ENCODE assay signal across 19 cellular contexts in the genomic region with DNA sequence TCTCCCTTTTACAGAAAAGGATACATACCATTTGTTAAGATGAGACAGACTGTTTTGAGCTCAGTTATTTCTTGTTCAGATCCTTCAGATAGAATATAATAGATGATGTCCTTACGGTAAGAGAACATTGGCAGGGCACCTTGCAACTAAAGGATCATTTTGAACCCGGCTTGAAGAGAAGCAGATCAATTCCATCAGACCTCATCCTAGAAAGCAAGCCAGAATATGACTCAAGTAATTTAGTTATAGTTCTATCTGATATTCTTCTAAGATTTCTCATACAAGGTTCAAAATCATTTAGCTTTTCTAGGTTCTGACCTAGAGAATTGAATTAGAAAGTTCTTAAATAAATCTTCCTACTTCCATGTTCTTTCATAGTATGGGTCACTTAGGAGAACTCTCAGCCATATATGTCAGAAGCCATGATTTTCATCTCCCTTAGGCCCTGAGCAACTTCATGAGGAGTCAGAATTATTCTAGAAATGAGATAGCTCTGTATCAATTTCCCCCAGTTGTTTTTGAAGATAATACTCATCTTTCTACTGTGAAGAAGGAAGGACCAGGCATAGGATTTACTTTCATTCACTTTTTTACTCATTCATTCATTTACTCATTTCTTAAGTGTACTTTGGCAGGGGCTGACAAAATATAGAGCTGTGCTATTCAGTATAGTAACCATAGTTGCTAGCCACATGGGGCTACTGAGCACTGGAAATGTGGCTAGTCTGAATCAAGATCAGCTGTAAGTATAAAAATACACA. TPM values are rescaled to one million over a fixed set of nuclear protein-coding genes. Genes with fewer than 3 reads are reported as not detected.
DNase-seq lines count a peak whose midpoint lies in the region; ATAC-seq and TF ChIP-seq lines count a peak whose summit lies in the region.
"Had no signal": no experiment of that assay in that cellular context is flagged by ENCODE, and none has a peak within 500 bp of the region (broad histone marks: within the 10 kb centered on the region; RNA-seq: fewer than 3 reads in every experiment).

No MANE protein-coding gene starts in this region.

- peaks cover 44% of the 10 kb centered on the region for H3K4me1 Mint-ChIP-seq in activated naive CD8-positive, alpha-beta T cell treated with anti-CD3 and anti-CD28 coated beads for 36 hours
- H3K4me1 Mint-ChIP-seq in stimulated activated naive CD8-positive, alpha-beta T cell treated with anti-CD3 and anti-CD28 coated beads, Interleukin-15, Interleukin-2, amounts not matched to agents 100 ng/mL and 50 ng/mL, for 24 hours (ENCODE audit: low read depth), result peaks cover 63% of the 10 kb centered on the region
- peaks cover 10% of the 10 kb centered on the region for H3K4me1 Mint-ChIP-seq in nephron progenitor cell

- H3K4me1 ChIP-seq in hepatocyte (ENCODE audit: insufficient read depth), result no peaks in the 10 kb centered on the region

- no peaks in the 10 kb centered on the region for H3K9me2 ChIP-seq in hepatocyte (replicated peaks; ENCODE audit: insufficient read depth)

- H4K20me1 ChIP-seq in hepatocyte (ENCODE audit: insufficient read depth, poor library complexity, severe bottlenecking), result no peaks in the 10 kb centered on the region

- ATAC-seq in activated naive CD4-positive, alpha-beta T cell treated with anti-CD3 and anti-CD28 coated beads, Interleukin-2, amount 50 U/mL, for 72 hours, result peak; percentile 94 to 96
- ATAC-seq in GM21526 (IDR thresholded peaks at IDR 0.05; ENCODE audit: low FRiP score, unreplicated experiment), result no peak
- ATAC-seq: lower lobe of right lung; stimulated activated memory B cell treated with anti-CD40 and anti-IgM and Interleukin-4, amounts not matched to agents 10 μg/mL and 1 μg/mL and 100 μg/mL, for 72 hours had no signal

- H3K27ac ChIP-seq in KOPT-K1 (ENCODE audit: low read depth, low read length, poor library complexity, severe bottlenecking) (peak overlapping the region; percentile 94), hepatocyte (no peak overlapping the region)
- H3K27ac ChIP-seq: lower lobe of right lung, tibial artery had no signal

- no peak overlapping the region for H3K4me3 ChIP-seq in hepatocyte
- H3K4me3 ChIP-seq: lower lobe of right lung, tibial artery had no signal

- no peak overlapping the region for H3K4me3 Mint-ChIP-seq in activated naive CD8-positive, alpha-beta T cell treated with anti-CD3 and anti-CD28 coated beads for 36 hours
- H3K4me3 Mint-ChIP-seq in stimulated activated naive CD8-positive, alpha-beta T cell treated with anti-CD3 and anti-CD28 coated beads, Interleukin-15, Interleukin-2, amounts not matched to agents 100 ng/mL and 50 ng/mL, for 24 hours, result no peak overlapping the region
- H3K4me3 Mint-ChIP-seq in nephron progenitor cell, result no peak overlapping the region
- H3K4me3 Mint-ChIP-seq: stimulated activated memory B cell treated with anti-CD40 and anti-IgM and Interleukin-4, amounts not matched to agents 10 μg/mL and 1 μg/mL and 100 μg/mL, for 72 hours had no signal

- no peaks in the 10 kb centered on the region for H3K27me3 Mint-ChIP-seq in activated naive CD8-positive, alpha-beta T cell treated with anti-CD3 and anti-CD28 coated beads for 36 hours
- no peaks in the 10 kb centered on the region for H3K27me3 Mint-ChIP-seq in stimulated activated naive CD8-positive, alpha-beta T cell treated with anti-CD3 and anti-CD28 coated beads, Interleukin-15, Interleukin-2, amounts not matched to agents 100 ng/mL and 50 ng/mL, for 24 hours
- H3K27me3 Mint-ChIP-seq in nephron progenitor cell (ENCODE audit: low read depth, poor library complexity), result no peaks in the 10 kb centered on the region
- H3K27me3 Mint-ChIP-seq: stimulated activated memory B cell treated with anti-CD40 and anti-IgM and Interleukin-4, amounts not matched to agents 10 μg/mL and 1 μg/mL and 100 μg/mL, for 72 hours had no signal

- peaks cover 87% of the 10 kb centered on the region for H3K36me3 ChIP-seq in KOPT-K1 (ENCODE audit: insufficient read depth, low read length)
- H3K36me3 ChIP-seq in hepatocyte (replicated peaks; ENCODE audit: insufficient read depth, low read depth), result no peaks in the 10 kb centered on the region

- H3K79me2 ChIP-seq in hepatocyte, result no peaks in the 10 kb centered on the region

- no peaks in the 10 kb centered on the region for H3K9me3 Mint-ChIP-seq in activated naive CD4-positive, alpha-beta T cell treated with anti-CD3 and anti-CD28 coated beads, Interleukin-2, amount 50 U/mL, for 72 hours
- H3K9me3 Mint-ChIP-seq in activated naive CD8-positive, alpha-beta T cell treated with anti-CD3 and anti-CD28 coated beads for 36 hours, result no peaks in the 10 kb centered on the region
- no peaks in the 10 kb centered on the region for H3K9me3 Mint-ChIP-seq in stimulated activated naive CD8-positive, alpha-beta T cell treated with anti-CD3 and anti-CD28 coated beads, Interleukin-15, Interleukin-2, amounts not matched to agents 100 ng/mL and 50 ng/mL, for 24 hours
- no peaks in the 10 kb centered on the region for H3K9me3 Mint-ChIP-seq in nephron progenitor cell
- H3K9me3 Mint-ChIP-seq: stimulated activated memory B cell treated with anti-CD40 and anti-IgM and Interleukin-4, amounts not matched to agents 10 μg/mL and 1 μg/mL and 100 μg/mL, for 72 hours had no signal

- H3K4me2 ChIP-seq in hepatocyte, result no peak overlapping the region

- DNase-seq in activated naive CD4-positive, alpha-beta T cell treated with anti-CD3 and anti-CD28 coated beads, Interleukin-2, amount 50 U/mL, for 72 hours (ENCODE audit: low spot score in 2 of 2), result no peak
- DNase-seq in activated naive CD4-positive, alpha-beta T cell treated with anti-CD3 and anti-CD28 coated beads, Interleukin-2, amount 50 U/mL, for 16 hours, result no peak
- no peak for DNase-seq in activated naive CD8-positive, alpha-beta T cell treated with anti-CD3 and anti-CD28 coated beads for 36 hours
- DNase-seq in hepatocyte (ENCODE audit: low spot score) (no peak), nephron progenitor cell (no peak)
- DNase-seq: dermis blood vessel endothelial cell, islet precursor cell, lower lobe of right lung, NCI-H1105 treated with DMSO at 0.1 percent for 48 hours, NCI-H2107, NCI-H524, tibial artery had no signal

- 96% methylated on average over 2 of the region's 2 CpGs for WGBS in hepatocyte (ENCODE audit: low lambda C conversion rate, missing lambda C conversion rate)

- no peak overlapping the region for H2AFZ ChIP-seq in hepatocyte

- H3K27me3 ChIP-seq in hepatocyte, result no peaks in the 10 kb centered on the region
- H3K27me3 ChIP-seq: tibial artery had no signal

- peak overlapping the region; percentile 38 to 86 for H3K27ac Mint-ChIP-seq in activated naive CD4-positive, alpha-beta T cell treated with anti-CD3 and anti-CD28 coated beads, Interleukin-2, amount 50 U/mL, for 72 hours
- peak overlapping the region; percentile 12 for H3K27ac Mint-ChIP-seq in activated naive CD8-positive, alpha-beta T cell treated with anti-CD3 and anti-CD28 coated beads for 36 hours
- H3K27ac Mint-ChIP-seq in stimulated activated naive CD8-positive, alpha-beta T cell treated with anti-CD3 and anti-CD28 coated beads, Interleukin-15, Interleukin-2, amounts not matched to agents 100 ng/mL and 50 ng/mL, for 24 hours, result peak overlapping the region; percentile 77
- H3K27ac Mint-ChIP-seq in nephron progenitor cell, result no peak overlapping the region
- H3K27ac Mint-ChIP-seq: stimulated activated memory B cell treated with anti-CD40 and anti-IgM and Interleukin-4, amounts not matched to agents 10 μg/mL and 1 μg/mL and 100 μg/mL, for 72 hours had no signal

- no peak for TF ChIP-seq CTCF in hepatocyte (IDR thresholded peaks at IDR 0.05; ENCODE audit: poor library complexity)
- TF ChIP-seq CTCF in nephron progenitor cell (IDR thresholded peaks at IDR 0.05), result no peak

- no peaks in the 10 kb centered on the region for H3K9me3 ChIP-seq in KOPT-K1 (ENCODE audit: insufficient read depth, low read length, poor library complexity, severe bottlenecking)
- no peaks in the 10 kb centered on the region for H3K9me3 ChIP-seq in hepatocyte (ENCODE audit: low read depth)
- H3K9me3 ChIP-seq: lower lobe of right lung, tibial artery had no signal

- H3K36me3 Mint-ChIP-seq in activated naive CD4-positive, alpha-beta T cell treated with anti-CD3 and anti-CD28 coated beads, Interleukin-2, amount 50 U/mL, for 72 hours, result peaks cover 14 to 52% of the 10 kb centered on the region in 2 donors
- peaks cover 39% of the 10 kb centered on the region for H3K36me3 Mint-ChIP-seq in activated naive CD8-positive, alpha-beta T cell treated with anti-CD3 and anti-CD28 coated beads for 36 hours
- H3K36me3 Mint-ChIP-seq in stimulated activated naive CD8-positive, alpha-beta T cell treated with anti-CD3 and anti-CD28 coated beads, Interleukin-15, Interleukin-2, amounts not matched to agents 100 ng/mL and 50 ng/mL, for 24 hours (ENCODE audit: low read depth), result peaks cover 70% of the 10 kb centered on the region
- H3K36me3 Mint-ChIP-seq in nephron progenitor cell (ENCODE audit: low read depth), result peaks cover 48% of the 10 kb centered on the region

RNA-seq across cellular contexts. Expression of gene CMTM1, which starts 2.5 kb away (rescaled TPM):
- total RNA-seq in activated naive CD4-positive, alpha-beta T cell treated with anti-CD3 and anti-CD28 coated beads, Interleukin-2, amount 50 U/mL, for 72 hours, result 10 to 100 TPM; 13.0 to 13.1 TPM
- total RNA-seq in activated naive CD8-positive, alpha-beta T cell treated with anti-CD3 and anti-CD28 coated beads for 36 hours, result 1 to 10 TPM; 2.8 to 5.9 TPM
- 1.4 TPM in 1 of 2 replicates, not detected in the other for total RNA-seq in hepatocyte
- polyA plus RNA-seq in hepatocyte, result 1.8 and 2.9 TPM in 2 replicates

RNA-seq across cellular contexts. Expression of gene CKLF, which starts 11.4 kb away (rescaled TPM):
- total RNA-seq in activated naive CD4-positive, alpha-beta T cell treated with anti-CD3 and anti-CD28 coated beads, Interleukin-2, amount 50 U/mL, for 72 hours, result 100 to 1,000 TPM; 117 to 136 TPM
- total RNA-seq in activated naive CD8-positive, alpha-beta T cell treated with anti-CD3 and anti-CD28 coated beads for 36 hours, result 100 to 1,000 TPM in 1 of 2 experiments, 10 to 100 TPM in 1; 93.0 to 103 TPM
- total RNA-seq in hepatocyte, result 39.9 and 69.1 TPM in 2 replicates
- 50.7 and 53.5 TPM in 2 replicates for polyA plus RNA-seq in hepatocyte

RNA-seq across cellular contexts. Expression of gene TK2, which starts 13.8 kb away (rescaled TPM):
- 1 to 10 TPM; 2.7 to 9.1 TPM for total RNA-seq in activated naive CD4-positive, alpha-beta T cell treated with anti-CD3 and anti-CD28 coated beads, Interleukin-2, amount 50 U/mL, for 72 hours
- total RNA-seq in activated naive CD8-positive, alpha-beta T cell treated with anti-CD3 and anti-CD28 coated beads for 36 hours, result 1 to 10 TPM; 5.6 to 6.9 TPM
- total RNA-seq in hepatocyte, result 14.3 and 15.9 TPM in 2 replicates
- polyA plus RNA-seq in hepatocyte, result 10.1 and 12.5 TPM in 2 replicates

RNA-seq across cellular contexts. Expression of gene CMTM2, which starts 15.5 kb away (rescaled TPM):
- 1 to 10 TPM in 1 of 2 donors, under 1 TPM in 1; 0.87 to 1.1 TPM for total RNA-seq in activated naive CD4-positive, alpha-beta T cell treated with anti-CD3 and anti-CD28 coated beads, Interleukin-2, amount 50 U/mL, for 72 hours
- total RNA-seq in activated naive CD8-positive, alpha-beta T cell treated with anti-CD3 and anti-CD28 coated beads for 36 hours, result not detected
- total RNA-seq in hepatocyte, result not detected in 2 replicates
- 0.32 and 0.60 TPM in 2 replicates for polyA plus RNA-seq in hepatocyte
- total RNA-seq: bronchial epithelial cell, Daoy, fibroblast of villous mesenchyme had no signal

RNA-seq across cellular contexts. Expression of gene CMTM3, which starts 40.8 kb away (rescaled TPM):
- total RNA-seq in activated naive CD4-positive, alpha-beta T cell treated with anti-CD3 and anti-CD28 coated beads, Interleukin-2, amount 50 U/mL, for 72 hours, result 10 to 100 TPM; 40.0 to 74.0 TPM
- total RNA-seq in activated naive CD8-positive, alpha-beta T cell treated with anti-CD3 and anti-CD28 coated beads for 36 hours, result 10 to 100 TPM; 55.1 to 60.5 TPM
- total RNA-seq in hepatocyte, result 28.3 and 32.5 TPM in 2 replicates
- polyA plus RNA-seq in hepatocyte, result 55.1 and 75.1 TPM in 2 replicates
